17 cellular contexts compared by ENCODE assay signal in the genomic region with DNA sequence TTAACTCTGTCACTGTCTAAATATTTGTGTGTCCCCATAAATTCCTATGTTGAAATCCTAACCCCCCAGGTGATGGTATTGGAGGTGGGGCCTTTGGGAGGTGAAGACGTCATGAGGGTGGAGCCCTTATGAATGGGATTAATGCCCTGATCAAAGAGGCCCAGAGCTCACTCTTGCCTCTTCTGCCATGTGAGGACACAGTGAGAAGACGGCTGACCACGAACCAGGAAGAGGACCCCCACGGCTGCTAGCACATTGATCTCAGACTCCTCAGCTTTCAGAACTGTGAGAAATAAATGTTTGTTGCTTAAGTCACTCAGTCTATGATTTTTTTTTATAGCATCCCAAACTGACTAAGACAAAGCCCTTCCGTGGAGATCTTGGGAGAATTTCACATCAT.
"Had no signal": no experiment of that assay in that cellular context is flagged by ENCODE, and none has a peak within 500 bp of the region (broad histone marks: within the 10 kb centered on the region; RNA-seq: fewer than 3 reads in every experiment).

No MANE protein-coding gene starts in this region.

- H3K9ac ChIP-seq: KMS-11 had no signal

- H3K27me3 ChIP-seq: MG63 had no signal

- H3K9me3 ChIP-seq: MG63 had no signal

- DNase-seq: activated CD4-positive, alpha-beta T cell treated with anti-CD3 and anti-CD28 coated beads for 4 hours; activated effector memory CD4-positive, alpha-beta T cell treated with Interleukin-2 at 50 U/mL for 16 hours; activated naive CD4-positive, alpha-beta T cell; activated T-cell treated with anti-CD3 and anti-CD28 coated beads, Interleukin-2, amount 50 U/mL, for 1 hour; aorta; MG63; MV-4-11; NCI-H1105; NCI-H1436; NCI-H1694 treated with DMSO at 0.1 percent for 48 hours; NCI-H2029 treated with DMSO at 0.1 percent for 48 hours; NCI-H345; NCI-H510A; PC-3; SHP77 had no signal

- H3K4me3 ChIP-seq: MG63 had no signal

- ATAC-seq: activated CD4-positive, CD25-positive, alpha-beta regulatory T cell treated with anti-CD3 and anti-CD28 coated beads, Interleukin-2, amount 50 U/mL, for 24 hours; PC-3 had no signal

- H3K4me2 ChIP-seq: KMS-11 had no signal

- H3K27ac ChIP-seq: KMS-11 had no signal

- H3K36me3 ChIP-seq: MG63 had no signal
